In genomic region chr12:6766651-6767300, GRCh38 we compare ENCODE assay signal across 8 cellular contexts. TPM values are rescaled to one million over a fixed set of nuclear protein-coding genes. Genes with fewer than 3 reads are reported as not detected.
DNase-seq lines count a peak whose midpoint lies in the region; ATAC-seq and TF ChIP-seq lines count a peak whose summit lies in the region.

No MANE protein-coding gene starts in this region.

- TF ChIP-seq CTCF in fibroblast of villous mesenchyme (IDR thresholded peaks at IDR 0.05; ENCODE audit: insufficient read depth, low read depth, low read length), result peak; percentile 47
- peak; percentile 51 for TF ChIP-seq CTCF in natural killer cell (IDR thresholded peaks at IDR 0.05)

- no peaks in the 10 kb centered on the region for H3K36me3 Mint-ChIP-seq in natural killer cell

- peak overlapping the region; percentile 87 for H3K4me3 ChIP-seq in fibroblast of villous mesenchyme (ENCODE audit: low read depth, low read length)

- ATAC-seq in GM18909 (IDR thresholded peaks at IDR 0.05; ENCODE audit: poor library complexity, unreplicated experiment), result peak; percentile 50
- peak; percentile 45 for ATAC-seq in HG03460 (IDR thresholded peaks at IDR 0.05; ENCODE audit: unreplicated experiment)
- ATAC-seq in natural killer cell, result peak; percentile 74 to 84 (median 76)

- peak overlapping the region; percentile 93 for H3K4me3 Mint-ChIP-seq in natural killer cell

- peaks cover 27 to 30% of the 10 kb centered on the region in 2 donors for H3K4me1 Mint-ChIP-seq in natural killer cell

- no peaks in the 10 kb centered on the region for H3K9me3 Mint-ChIP-seq in natural killer cell

- H3K27ac Mint-ChIP-seq in natural killer cell, result peak overlapping the region in 1 of 2 donors; percentile 67

- intact Hi-C loops in natural killer cell (cut with micrococcal nuclease), result no loop called here

- H3K27me3 Mint-ChIP-seq in natural killer cell (ENCODE audit: low read depth in 2 of 2), result peaks cover 48 to 58% of the 10 kb centered on the region in 2 donors

- DNase-seq in C1 segment of cervical spinal cord (lab: John Stamatoyannopoulos, UW) (peak in 11 of 14 donors; percentile 20 to 73 (median 50)), NOMO-1 treated with dmso at 0.1 percent for 144 hours (lab: John Stamatoyannopoulos, UW; ENCODE audit: unreplicated experiment) (peak; percentile 42), activated gamma-delta T cell treated with Interleukin-2 at 50 U/mL for 16 hours (peak; percentile 47), fibroblast of villous mesenchyme (ENCODE audit: low read depth) (peak; percentile 76), natural killer cell (peak; percentile 52), ureter (ENCODE audit: low spot score) (peak; percentile 82)

RNA-seq across cellular contexts. Expression of gene PTMS, which starts 0.6 kb away (rescaled TPM):
- 150 and 167 TPM in 2 replicates for total RNA-seq in fibroblast of villous mesenchyme
- total RNA-seq in natural killer cell, result 10 to 100 TPM in 1 of 3 donors, 1 to 10 TPM in 2; 2.3 to 33.2 (median 2.8) TPM
- total RNA-seq in ureter, result 288 TPM

RNA-seq across cellular contexts. Expression of gene LAG3, which starts 5.5 kb away (rescaled TPM):
- total RNA-seq in fibroblast of villous mesenchyme (0.43 and 0.64 TPM in 2 replicates), natural killer cell (1 to 10 TPM in 1 of 3 donors, under 1 TPM in 2; 0.36 to 7.6 (median 0.78) TPM), ureter (2.3 TPM)

RNA-seq across cellular contexts. Expression of gene MLF2, which starts 13.8 kb away (rescaled TPM):
- total RNA-seq in fibroblast of villous mesenchyme, result 160 and 229 TPM in 2 replicates
- total RNA-seq in natural killer cell, result 100 to 1,000 TPM; 114 to 117 (median 116) TPM
- 139 TPM for total RNA-seq in ureter

RNA-seq across cellular contexts. Expression of gene CD4, which starts 22.6 kb away (rescaled TPM):
- 1.7 and 1.9 TPM in 2 replicates for total RNA-seq in fibroblast of villous mesenchyme
- total RNA-seq in natural killer cell, result 10 to 100 TPM in 1 of 3 donors, 1 to 10 TPM in 2; 8.5 to 10.1 (median 9.8) TPM
- total RNA-seq in ureter, result 18.0 TPM

RNA-seq across cellular contexts. Expression of gene COPS7A, which starts 42.9 kb away (rescaled TPM):
- total RNA-seq in fibroblast of villous mesenchyme (71.8 and 79.9 TPM in 2 replicates), natural killer cell (10 to 100 TPM; 23.5 to 29.8 (median 28.9) TPM), ureter (77.9 TPM)

Comparison
In these comparisons a context has a peak if more than half of its experiments do, and no peak if none do; other contexts are left out.
1. Peak in every context shown above with its lines: DNase-seq, ATAC-seq and H3K4me3 ChIP-seq.